20 cellular contexts compared by ENCODE assay signal in genomic region chrX:123918106-123918721, GRCh38. TPM values are rescaled to one million over a fixed set of nuclear protein-coding genes. Genes with fewer than 3 reads are reported as not detected.
DNase-seq lines count a peak whose midpoint lies in the region; ATAC-seq, FAIRE-seq and TF ChIP-seq lines count a peak whose summit lies in the region.
"Had no signal": no experiment of that assay in that cellular context is flagged by ENCODE, and none has a peak within 500 bp of the region (broad histone marks: within the 10 kb centered on the region; RNA-seq: fewer than 3 reads in every experiment).

No MANE protein-coding gene starts in this region.

- DNase-seq in Calu3 (no peak), PC-9 (peak in 1 of 2 experiments; percentile 72), fibroblast of the aortic adventitia (ENCODE audit: low read depth) (peak; percentile 25), pancreas (no peak), ACHN (no peak), chondrocyte (ENCODE audit: low spot score) (no peak)
- DNase-seq: DMS153, HFFc6, IMR-90, Karpas-422, MG63, NCI-H1092, NCI-H146, NCI-H2081 treated with DMSO at 0.1 percent for 48 hours, NCI-H524 treated with DMSO at 0.1 percent for 48 hours, SHP77 treated with DMSO at 0.1 percent for 48 hours had no signal

- POLR2A ChIA-PET in PC-9 (lab: Charles Lee; ENCODE audit: unreplicated experiment), result interaction anchor here (0.6 kb wide), 1 partner anchor 154 kb away, joined by 4 read pairs; no protein-coding TSS in a partner anchor

- peaks cover 38% of the 10 kb centered on the region for H3K4me1 ChIP-seq in PC-9 (replicated peaks; ENCODE audit: insufficient read depth)
- peaks cover 7 to 10% (median 9%) of the 10 kb centered on the region in 3 donors for H3K4me1 ChIP-seq in pancreas

- H3K4me2 ChIP-seq in PC-9, result peak overlapping the region; percentile 71

- H3K9me2 ChIP-seq in PC-9 (ENCODE audit: insufficient read depth), result no peaks in the 10 kb centered on the region

- H3K27ac Mint-ChIP-seq in Calu3 (ENCODE audit: unreplicated experiment) (peak overlapping the region; percentile 10), chondrocyte (ENCODE audit: unreplicated experiment) (no peak overlapping the region)
- H3K27ac Mint-ChIP-seq: HFFc6 had no signal

- peak overlapping the region; percentile 34; the same call in 1 of the 2 replicates for H2AFZ ChIP-seq in PC-9

- H3K9me3 Mint-ChIP-seq in Calu3 (ENCODE audit: low read depth, unreplicated experiment) (no peaks in the 10 kb centered on the region), chondrocyte (ENCODE audit: low read depth) (peaks cover 4% of the 10 kb centered on the region)
- H3K9me3 Mint-ChIP-seq: HFFc6 had no signal

- no peak for TF ChIP-seq CTCF in Calu3 (IDR thresholded peaks at IDR 0.05; ENCODE audit: unreplicated experiment)
- no peak for TF ChIP-seq CTCF in PC-9 (conservative IDR thresholded peaks at IDR 0.05)
- TF ChIP-seq CTCF in fibroblast of the aortic adventitia (IDR thresholded peaks at IDR 0.05; ENCODE audit: insufficient read depth, low read length), result no peak
- TF ChIP-seq CTCF in pancreas (IDR thresholded peaks at IDR 0.05), result no peak
- TF ChIP-seq CTCF in chondrocyte (IDR thresholded peaks at IDR 0.05), result no peak

- H3K27ac ChIP-seq in PC-9, result peak overlapping the region; percentile 84
- peak overlapping the region in 2 of 4 donors; percentile 65 to 67 for H3K27ac ChIP-seq in pancreas
- H3K27ac ChIP-seq: C4-2B had no signal

- no TSS peak for BruUV-seq in Calu3 (replicated peaks; lab: Mats Ljungman, UMichigan)
- BruUV-seq in PC-9 (replicated peaks; lab: Mats Ljungman, UMichigan), result no TSS peak

- peaks cover 22% of the 10 kb centered on the region for H3K4me1 Mint-ChIP-seq in Calu3 (ENCODE audit: low read depth, unreplicated experiment)
- peaks cover 4% of the 10 kb centered on the region for H3K4me1 Mint-ChIP-seq in chondrocyte (ENCODE audit: low read depth)

- no peak overlapping the region for H3K4me3 Mint-ChIP-seq in Calu3 (ENCODE audit: low read depth, unreplicated experiment)
- H3K4me3 Mint-ChIP-seq in chondrocyte (ENCODE audit: unreplicated experiment), result no peak overlapping the region
- H3K4me3 Mint-ChIP-seq: HFFc6 had no signal

- no peaks in the 10 kb centered on the region for H3K9me3 ChIP-seq in PC-9 (ENCODE audit: insufficient read depth, low read depth)
- no peaks in the 10 kb centered on the region for H3K9me3 ChIP-seq in pancreas
- H3K9me3 ChIP-seq: MG63 had no signal

- H4K20me1 ChIP-seq in PC-9 (ENCODE audit: insufficient read depth), result no peaks in the 10 kb centered on the region

- H3K36me3 ChIP-seq in PC-9 (ENCODE audit: low read depth), result no peaks in the 10 kb centered on the region
- H3K36me3 ChIP-seq in pancreas, result no peaks in the 10 kb centered on the region
- H3K36me3 ChIP-seq: MG63 had no signal

- FAIRE-seq in pancreas (lab: Jason Lieb, UNC), result peak; percentile 86
- FAIRE-seq: H54 had no signal

- no peaks in the 10 kb centered on the region for H3K79me2 ChIP-seq in PC-9 (ENCODE audit: low read depth)

- H3K27me3 ChIP-seq in PC-9 (ENCODE audit: insufficient read depth, low read depth) (no peaks in the 10 kb centered on the region), pancreas (no peaks in the 10 kb centered on the region)
- H3K27me3 ChIP-seq: MG63 had no signal

- no peaks in the 10 kb centered on the region for H3K36me3 Mint-ChIP-seq in Calu3 (ENCODE audit: insufficient read depth, unreplicated experiment)
- no peaks in the 10 kb centered on the region for H3K36me3 Mint-ChIP-seq in chondrocyte (ENCODE audit: low read depth)

- in situ Hi-C loops in ACHN (cut with HindIII; ENCODE audit: low pct_ligation_motif_present, low pct_unique_long_range_greater_than_20kb, low sequenced_read_pairs), result no loop called here

- H3K4me3 ChIP-seq in PC-9, result peak overlapping the region; percentile 29
- no peak overlapping the region for H3K4me3 ChIP-seq in fibroblast of the aortic adventitia (ENCODE audit: low read depth, low read length)
- no peak overlapping the region for H3K4me3 ChIP-seq in pancreas
- H3K4me3 ChIP-seq: MG63 had no signal

- no peaks in the 10 kb centered on the region for H3K27me3 Mint-ChIP-seq in Calu3 (ENCODE audit: unreplicated experiment)
- no peaks in the 10 kb centered on the region for H3K27me3 Mint-ChIP-seq in chondrocyte (ENCODE audit: low read depth)

- H3F3A ChIP-seq in PC-9 (ENCODE audit: insufficient read depth, low read depth), result peaks cover 25% of the 10 kb centered on the region

- CTCF ChIA-PET in Calu3 (lab: Charles Lee), result no interaction called here
- CTCF ChIA-PET in PC-9 (lab: Charles Lee), result interaction anchor here (0.6 kb wide), 1 partner anchor 53 kb away, joined by 19 read pairs; no protein-coding TSS in a partner anchor

- peak; percentile 73 to 82 (median 77) for ATAC-seq in pancreas
- ATAC-seq in HG02588 (IDR thresholded peaks at IDR 0.05; ENCODE audit: unreplicated experiment), result no peak
- ATAC-seq in GM18873 (IDR thresholded peaks at IDR 0.05; ENCODE audit: low FRiP score, unreplicated experiment), result no peak

- 22 to 34% methylated on average over 4 of the region's 4 CpGs for WGBS in pancreas, 2 donors

- intact Hi-C loops in Calu3 (cut with micrococcal nuclease; ENCODE audit: unreplicated experiment), result loop anchor here (5.0 kb wide), 1 partner anchor 44 kb away; the partner anchor contains the start of gene STAG2
- intact Hi-C loops in PC-9 (cut with micrococcal nuclease; ENCODE audit: unreplicated experiment), result no loop called here
- intact Hi-C loops in pancreas (cut with DNase I), result no loop called here

RNA-seq across cellular contexts. Expression of gene STAG2, which starts 43.3 kb away (rescaled TPM):
- 74.2 and 79.6 TPM in 2 replicates for total RNA-seq in Calu3 (2022)
- 102 and 108 TPM in 2 replicates for total RNA-seq in PC-9 (2021)
- total RNA-seq in fibroblast of the aortic adventitia (ENCODE audit: low replicate concordance), result 85.5 and 88.7 TPM in 2 replicates
- total RNA-seq in pancreas, result 10 to 100 TPM; 27.5 to 42.8 (median 29.7) TPM
- polyA plus RNA-seq in pancreas, result 10 to 100 TPM in 1 of 2 donors, 1 to 10 TPM in 1; 7.1 to 16.2 TPM
- total RNA-seq in chondrocyte, result 36.1 to 48.8 TPM (median 39.4 TPM) in 3 replicates

RNA-seq across cellular contexts. Expression of gene XIAP, which starts 58.4 kb away (rescaled TPM):
- total RNA-seq in Calu3 (2022), result 62.8 and 75.0 TPM in 2 replicates
- total RNA-seq in PC-9 (2021), result 47.7 and 59.5 TPM in 2 replicates
- total RNA-seq in fibroblast of the aortic adventitia (ENCODE audit: low replicate concordance), result 23.8 and 35.6 TPM in 2 replicates
- 10 to 100 TPM; 19.7 to 40.6 (median 28.4) TPM for total RNA-seq in pancreas
- 1 to 10 TPM; 3.4 to 8.7 TPM for polyA plus RNA-seq in pancreas
- 40.1 to 47.8 TPM (median 44.7 TPM) in 3 replicates for total RNA-seq in chondrocyte

Comparison
In these comparisons a context has a peak if more than half of its experiments do, and no peak if none do; other contexts are left out.
1. ATAC-seq: peak in pancreas (4 of 4); none in HG02588 (single experiment) and GM18873 (single experiment).